In genomic region chrX:31190221-31190975, GRCh38 we compare ENCODE assay signal across 27 cellular contexts.
"Had no signal": no experiment of that assay in that cellular context is flagged by ENCODE, and none has a peak within 500 bp of the region (broad histone marks: within the 10 kb centered on the region; RNA-seq: fewer than 3 reads in every experiment).

No MANE protein-coding gene starts in this region.

- H3K4me1 Mint-ChIP-seq: natural killer cell; stimulated activated naive CD8-positive, alpha-beta T cell treated with anti-CD3 and anti-CD28 coated beads, Interleukin-15, amount 100 ng/mL, for 72 hours had no signal

- H3K27ac Mint-ChIP-seq: natural killer cell; progenitor cell of endocrine pancreas; stimulated activated naive CD8-positive, alpha-beta T cell treated with anti-CD3 and anti-CD28 coated beads, Interleukin-15, amount 100 ng/mL, for 72 hours had no signal

- H3K9me3 ChIP-seq: esophagus muscularis mucosa, gastrocnemius medialis, left lung, lower lobe of right lung, neutrophil, right lobe of liver, suprapubic skin, transverse colon, upper lobe of right lung, uterus had no signal

- H3K4me3 ChIP-seq: coronary artery, esophagus muscularis mucosa, gastrocnemius medialis, left lung, lower lobe of right lung, right lobe of liver, smooth muscle cell, suprapubic skin, transverse colon, upper lobe of right lung, uterus had no signal

- H3K4me2 ChIP-seq: smooth muscle cell had no signal

- H3K4me3 Mint-ChIP-seq: natural killer cell; stimulated activated naive CD8-positive, alpha-beta T cell treated with anti-CD3 and anti-CD28 coated beads, Interleukin-15, amount 100 ng/mL, for 72 hours had no signal

- H3K9me3 Mint-ChIP-seq: natural killer cell; stimulated activated naive CD8-positive, alpha-beta T cell treated with anti-CD3 and anti-CD28 coated beads, Interleukin-15, amount 100 ng/mL, for 72 hours had no signal

- H3K27ac ChIP-seq: coronary artery, esophagus muscularis mucosa, gastrocnemius medialis, left lung, lower lobe of right lung, neutrophil, parathyroid adenoma, right lobe of liver, suprapubic skin, transverse colon, upper lobe of right lung, uterus had no signal

- H3K27me3 Mint-ChIP-seq: progenitor cell of endocrine pancreas; stimulated activated naive CD8-positive, alpha-beta T cell treated with anti-CD3 and anti-CD28 coated beads, Interleukin-15, amount 100 ng/mL, for 72 hours had no signal

- DNase-seq: dermis blood vessel endothelial cell; effector memory CD4-positive, alpha-beta T cell; foreskin fibroblast; gastrocnemius medialis; head of caudate nucleus; hippocampal formation; left cardiac atrium; left lung; lower lobe of right lung; natural killer cell; right lobe of liver; stimulated activated CD4-positive, alpha-beta T cell treated with anti-CD3 and anti-CD28 coated beads, Interleukin-12 subunit alpha, Interleukin-12 subunit beta, amount 100 ng/mL, for 4 hours; stimulated activated CD4-positive, alpha-beta T cell treated with anti-CD3 and anti-CD28 coated beads, Interleukin-1b, Interleukin-23, amount 100 ng/mL, for 48 hours; stimulated activated CD4-positive, alpha-beta T cell treated with anti-CD3 and anti-CD28 coated beads, Interleukin-4, amount 100 ng/mL, for 1 hour; stimulated activated CD8-positive, alpha-beta memory T cell treated with anti-CD3 and anti-CD28 coated beads, Interleukin-4, amount 100 ng/mL, for 48 hours; stimulated activated naive CD4-positive, alpha-beta T cell; stimulated activated naive CD8-positive, alpha-beta T cell treated with anti-CD3 and anti-CD28 coated beads, Interleukin-15, amount 100 ng/mL, for 72 hours; transverse colon; upper lobe of right lung; uterus had no signal

- H3K36me3 Mint-ChIP-seq: natural killer cell had no signal

- H3K9ac ChIP-seq: parathyroid adenoma had no signal

- H3K79me2 ChIP-seq: parathyroid adenoma had no signal

- H3K36me3 ChIP-seq: esophagus muscularis mucosa, gastrocnemius medialis, left lung, lower lobe of right lung, neutrophil, right lobe of liver, suprapubic skin, transverse colon, upper lobe of right lung, uterus had no signal

- H2AFZ ChIP-seq: parathyroid adenoma had no signal

- H3K27me3 ChIP-seq: esophagus muscularis mucosa, gastrocnemius medialis, left lung, neutrophil, right lobe of liver, suprapubic skin, transverse colon, upper lobe of right lung, uterus had no signal

- H3K4me1 ChIP-seq: left lung, lower lobe of right lung, parathyroid adenoma, right lobe of liver, suprapubic skin, transverse colon, upper lobe of right lung, uterus had no signal
